In the genomic region with DNA sequence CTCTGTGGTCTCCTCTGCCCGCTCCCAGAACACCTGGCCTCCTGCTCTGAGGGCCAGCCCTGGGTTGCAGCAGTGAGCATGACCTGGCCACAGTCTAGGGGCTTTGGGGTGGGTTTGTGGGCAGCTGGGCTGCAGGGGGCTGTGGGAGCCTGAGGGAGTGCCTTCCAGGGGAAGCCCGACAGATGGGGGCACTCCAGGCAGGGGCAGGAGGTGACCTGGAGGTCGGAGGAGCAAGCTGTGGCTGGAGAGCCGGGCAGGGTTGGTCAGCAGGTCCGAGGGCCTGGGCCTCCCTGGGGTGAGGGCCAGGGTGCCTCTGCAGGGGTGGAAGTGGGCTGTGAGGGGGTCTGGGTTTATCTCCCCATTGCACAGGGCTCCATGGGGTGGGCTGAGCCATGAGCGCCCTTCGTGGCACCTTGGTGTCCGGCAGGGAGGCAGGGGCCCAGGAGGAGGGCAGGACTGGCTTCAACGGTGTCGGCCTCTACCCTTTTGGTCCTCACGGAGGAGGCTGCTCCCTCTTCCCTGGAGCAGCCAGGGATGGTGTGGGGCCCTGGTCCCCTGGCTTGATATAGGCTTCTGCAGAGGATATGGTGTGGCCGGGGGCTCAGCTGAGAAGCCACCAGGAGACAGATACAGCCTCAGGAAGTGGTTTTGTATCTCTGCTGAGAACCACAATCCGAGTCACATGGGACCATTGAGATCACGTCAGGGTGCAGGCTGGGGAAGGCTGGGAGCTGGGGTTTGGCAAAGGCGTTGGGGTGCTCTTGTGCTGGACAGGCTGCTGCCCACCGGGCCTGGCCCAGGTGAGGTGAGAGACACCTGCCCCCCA, we compare ENCODE assay signal across 1 cellular context.
TF ChIP-seq lines count a peak whose summit lies in the region.

No MANE protein-coding gene starts in this region.

TF ChIP-seq in SK-N-SH, 30 proteins besides CTCF, POLR2A, EP300 and RAD21 (continued from another document):
- TF ChIP-seq, protein P1, sequence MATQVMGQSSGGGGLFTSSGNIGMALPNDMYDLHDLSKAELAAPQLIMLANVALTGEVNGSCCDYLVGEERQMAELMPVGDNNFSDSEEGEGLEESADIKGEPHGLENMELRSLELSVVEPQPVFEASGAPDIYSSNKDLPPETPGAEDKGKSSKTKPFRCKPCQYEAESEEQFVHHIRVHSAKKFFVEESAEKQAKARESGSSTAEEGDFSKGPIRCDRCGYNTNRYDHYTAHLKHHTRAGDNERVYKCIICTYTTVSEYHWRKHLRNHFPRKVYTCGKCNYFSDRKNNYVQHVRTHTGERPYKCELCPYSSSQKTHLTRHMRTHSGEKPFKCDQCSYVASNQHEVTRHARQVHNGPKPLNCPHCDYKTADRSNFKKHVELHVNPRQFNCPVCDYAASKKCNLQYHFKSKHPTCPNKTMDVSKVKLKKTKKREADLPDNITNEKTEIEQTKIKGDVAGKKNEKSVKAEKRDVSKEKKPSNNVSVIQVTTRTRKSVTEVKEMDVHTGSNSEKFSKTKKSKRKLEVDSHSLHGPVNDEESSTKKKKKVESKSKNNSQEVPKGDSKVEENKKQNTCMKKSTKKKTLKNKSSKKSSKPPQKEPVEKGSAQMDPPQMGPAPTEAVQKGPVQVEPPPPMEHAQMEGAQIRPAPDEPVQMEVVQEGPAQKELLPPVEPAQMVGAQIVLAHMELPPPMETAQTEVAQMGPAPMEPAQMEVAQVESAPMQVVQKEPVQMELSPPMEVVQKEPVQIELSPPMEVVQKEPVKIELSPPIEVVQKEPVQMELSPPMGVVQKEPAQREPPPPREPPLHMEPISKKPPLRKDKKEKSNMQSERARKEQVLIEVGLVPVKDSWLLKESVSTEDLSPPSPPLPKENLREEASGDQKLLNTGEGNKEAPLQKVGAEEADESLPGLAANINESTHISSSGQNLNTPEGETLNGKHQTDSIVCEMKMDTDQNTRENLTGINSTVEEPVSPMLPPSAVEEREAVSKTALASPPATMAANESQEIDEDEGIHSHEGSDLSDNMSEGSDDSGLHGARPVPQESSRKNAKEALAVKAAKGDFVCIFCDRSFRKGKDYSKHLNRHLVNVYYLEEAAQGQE (IDR thresholded peaks at IDR 0.05; ENCODE audit: low read depth, low read length), result no peak
- TF ChIP-seq RXRA (IDR thresholded peaks at IDR 0.05; ENCODE audit: borderline replicate concordance, low read depth), result no peak
- TF ChIP-seq, protein P2, sequence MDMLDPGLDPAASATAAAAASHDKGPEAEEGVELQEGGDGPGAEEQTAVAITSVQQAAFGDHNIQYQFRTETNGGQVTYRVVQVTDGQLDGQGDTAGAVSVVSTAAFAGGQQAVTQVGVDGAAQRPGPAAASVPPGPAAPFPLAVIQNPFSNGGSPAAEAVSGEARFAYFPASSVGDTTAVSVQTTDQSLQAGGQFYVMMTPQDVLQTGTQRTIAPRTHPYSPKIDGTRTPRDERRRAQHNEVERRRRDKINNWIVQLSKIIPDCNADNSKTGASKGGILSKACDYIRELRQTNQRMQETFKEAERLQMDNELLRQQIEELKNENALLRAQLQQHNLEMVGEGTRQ (IDR thresholded peaks at IDR 0.05; ENCODE audit: borderline replicate concordance, low read depth, low read length), result no peak
- no peak for TF ChIP-seq FOXJ3 (CRISPR knock-in tag; IDR thresholded peaks at IDR 0.05)
- no peak for TF ChIP-seq NRF1 (IDR thresholded peaks at IDR 0.05; ENCODE audit: low read depth, low read length)
